ENCODE assay signal across 25 cellular contexts in the genomic region with DNA sequence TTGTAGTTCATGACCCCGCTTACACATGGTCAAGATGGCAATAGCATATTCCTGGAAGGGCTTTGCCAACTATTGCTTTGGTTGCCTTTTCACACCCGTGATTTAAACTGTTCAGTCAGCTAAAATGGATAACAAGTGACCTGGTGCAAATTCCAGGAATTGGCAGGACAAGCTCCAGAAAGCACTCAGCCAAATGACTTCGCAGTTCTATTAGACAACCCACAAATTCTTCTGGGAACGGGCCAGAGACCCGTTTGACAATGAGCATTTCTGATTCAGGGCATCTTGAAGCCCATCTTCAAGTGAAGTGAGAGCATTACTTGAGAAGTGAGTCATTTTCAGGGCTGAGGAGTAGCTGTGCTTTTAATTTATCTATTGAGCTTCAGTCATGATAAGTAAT.
DNase-seq lines count a peak whose midpoint lies in the region; ATAC-seq, FAIRE-seq and TF ChIP-seq lines count a peak whose summit lies in the region.
"Had no signal": no experiment of that assay in that cellular context is flagged by ENCODE, and none has a peak within 500 bp of the region (broad histone marks: within the 10 kb centered on the region; RNA-seq: fewer than 3 reads in every experiment).

No MANE protein-coding gene starts in this region.

- H3K4me1 ChIP-seq in A549 (no peaks in the 10 kb centered on the region), SJCRH30 (peaks cover 19% of the 10 kb centered on the region)
- H3K4me1 ChIP-seq: left lung, right atrium auricular region, SJSA1 had no signal

- WGBS in A549 (ENCODE audit: missing lambda C conversion rate) = 14% methylated on average over 5 of the region's 5 CpGs

- in situ Hi-C loops in astrocyte of the spinal cord (cut with HindIII; ENCODE audit: low sequenced_read_pairs) = no loop called here

- H3K27ac Mint-ChIP-seq in mesothelial cell of epicardium = no peak overlapping the region
- H3K27ac Mint-ChIP-seq: dendritic cell treated with granulocyte-macrophage colony-stimulating factor and Interleukin-4, amounts not matched to agents 40 ng/mL and 50 ng/mL, for 4 days; GM23338; T-helper 17 cell had no signal

- H3K9me3 Mint-ChIP-seq in mesothelial cell of epicardium = peaks cover 9% of the 10 kb centered on the region

- TF ChIP-seq RAD21 in A549 (conservative IDR thresholded peaks at IDR 0.05 in 1 of 2, IDR thresholded peaks at IDR 0.05 in 1 of 2) = no peak

- no peaks in the 10 kb centered on the region for H3K36me3 Mint-ChIP-seq in mesothelial cell of epicardium

- TF ChIP-seq POLR2A in A549 (IDR thresholded peaks at IDR 0.05; ENCODE audit: low read length) = no peak

- H3K36me3 ChIP-seq in SJCRH30 = no peaks in the 10 kb centered on the region
- H3K36me3 ChIP-seq: left lung, neutrophil, right atrium auricular region, SJSA1, WERI-Rb-1 had no signal

- H3K27ac ChIP-seq in A549 = no peak overlapping the region
- no peak overlapping the region for H3K27ac ChIP-seq in SJCRH30
- H3K27ac ChIP-seq: left lung, neutrophil, right atrium auricular region, SJSA1, WERI-Rb-1 had no signal

- H3K4me1 Mint-ChIP-seq in mesothelial cell of epicardium = peaks cover 8% of the 10 kb centered on the region
- H3K4me1 Mint-ChIP-seq: T-helper 17 cell had no signal

- H3K4me3 Mint-ChIP-seq in mesothelial cell of epicardium = no peak overlapping the region
- H3K4me3 Mint-ChIP-seq: dendritic cell treated with granulocyte-macrophage colony-stimulating factor and Interleukin-4, amounts not matched to agents 40 ng/mL and 50 ng/mL, for 4 days; GM23338; T-helper 17 cell had no signal

- H3K4me3 ChIP-seq in A549 = no peak overlapping the region
- no peak overlapping the region for H3K4me3 ChIP-seq in astrocyte of the spinal cord (ENCODE audit: low read depth, low read length)
- no peak overlapping the region for H3K4me3 ChIP-seq in SJCRH30
- H3K4me3 ChIP-seq: GM23338, left lung, right atrium auricular region, SJSA1 had no signal

- peaks cover 9% of the 10 kb centered on the region for H3K27me3 Mint-ChIP-seq in mesothelial cell of epicardium (ENCODE audit: low read depth)

- no peak for DNase-seq in A549 (ENCODE audit: low read depth in 1 of 2, low spot score in 1 of 2)
- peak; percentile 16 for DNase-seq in HCEC 1CT
- peak; percentile 39 for DNase-seq in astrocyte of the spinal cord (ENCODE audit: low read depth, low spot score)
- DNase-seq in kidney tubule cell (ENCODE audit: low spot score) = peak; percentile 60
- no peak for DNase-seq in stimulated activated CD4-positive, alpha-beta T cell treated with anti-CD3 and anti-CD28 coated beads, Interleukin-4, amount 100 ng/mL, for 24 hours
- DNase-seq in SJCRH30 = no peak
- no peak for DNase-seq in mesothelial cell of epicardium (ENCODE audit: low spot score in 2 of 2, unreplicated experiment in 2 of 2)
- DNase-seq: activated CD4-positive, alpha-beta T cell treated with anti-CD3 and anti-CD28 coated beads, Interleukin-2, amount 50 U/mL, for 1 hour; activated CD8-positive, alpha-beta memory T cell treated with anti-CD3 and anti-CD28 coated beads, Interleukin-2, amount 50 U/mL, for 4 hours; glutamatergic neuron; KG1; left lung; NCI-H187; NCI-H774; PC-3; T-helper 17 cell; WERI-Rb-1 had no signal

- H3K27me3 ChIP-seq in SJCRH30 = no peaks in the 10 kb centered on the region
- H3K27me3 ChIP-seq: left lung, neutrophil, right atrium auricular region, SJSA1 had no signal

- no peak for ATAC-seq in A549
- ATAC-seq in GM19463 (IDR thresholded peaks at IDR 0.05; ENCODE audit: unreplicated experiment) = no peak
- ATAC-seq: GM23338, left lung, PC-3, T-helper 17 cell had no signal

- no peak for FAIRE-seq in A549 (lab: Jason Lieb, UNC)
- FAIRE-seq: bronchial epithelial cell, D721Med had no signal

- H3K4me2 ChIP-seq in A549 = no peak overlapping the region
- H3K4me2 ChIP-seq: GM23338 had no signal

- POLR2A ChIA-PET in A549 (lab: Yijun Ruan, JAX) = no interaction called here

- no peak for TF ChIP-seq EP300 in A549 (IDR thresholded peaks at IDR 0.05)

- CTCF ChIA-PET in A549 (lab: Yijun Ruan, JAX) = no interaction called here

- TF ChIP-seq CTCF in A549 (IDR thresholded peaks at IDR 0.05) = no peak
- TF ChIP-seq CTCF in astrocyte of the spinal cord (IDR thresholded peaks at IDR 0.05; ENCODE audit: low read depth, low read length) = no peak
- no peak for TF ChIP-seq CTCF in mesothelial cell of epicardium (IDR thresholded peaks at IDR 0.05; ENCODE audit: unreplicated experiment)

- H3K9me3 ChIP-seq in A549 (no peaks in the 10 kb centered on the region), SJCRH30 (replicated peaks) (no peaks in the 10 kb centered on the region)
- H3K9me3 ChIP-seq: left lung, neutrophil, right atrium auricular region, SJSA1 had no signal

TF ChIP-seq in A549, 52 proteins besides CTCF, POLR2A, EP300 and RAD21:
- TF ChIP-seq HDAC2 (IDR thresholded peaks at IDR 0.05) = no peak
- TF ChIP-seq MAFK (IDR thresholded peaks at IDR 0.05; ENCODE audit: partially characterized antibody) = peak; percentile 58
TF ChIP-seq in A549: peak in this region for 1.

Comparison
In these comparisons a context has a peak if more than half of its experiments do, and no peak if none do; other contexts are left out.
1. DNase-seq: peak in HCEC 1CT (single experiment), astrocyte of the spinal cord (single experiment) and kidney tubule cell (single experiment); none in A549 (0 of 2), stimulated activated CD4-positive, alpha-beta T cell treated with anti-CD3 and anti-CD28 coated beads, Interleukin-4, amount 100 ng/mL, for 24 hours (single experiment), SJCRH30 (0 of 2) and mesothelial cell of epicardium (0 of 2).